ENCODE assay signal across 26 cellular contexts in genomic region chr7:7924303-7924702, GRCh38. TPM values are rescaled to one million over a fixed set of nuclear protein-coding genes. Genes with fewer than 3 reads are reported as not detected.
DNase-seq lines count a peak whose midpoint lies in the region; ATAC-seq and TF ChIP-seq lines count a peak whose summit lies in the region.
"Had no signal": no experiment of that assay in that cellular context is flagged by ENCODE, and none has a peak within 500 bp of the region (broad histone marks: within the 10 kb centered on the region; RNA-seq: fewer than 3 reads in every experiment).

No MANE protein-coding gene starts in this region.

- peak; percentile 66 for ATAC-seq in activated CD8-positive, alpha-beta memory T cell treated with anti-CD3 and anti-CD28 coated beads, Interleukin-2, amount 10 ng/mL, durations not matched to agents 7 days and 5 days
- ATAC-seq in T-helper 17 cell (peak; percentile 43), HG03354 (IDR thresholded peaks at IDR 0.05; ENCODE audit: poor library complexity, severe bottlenecking, unreplicated experiment) (no peak)
- ATAC-seq in naive thymus-derived CD4-positive, alpha-beta T cell: no peak
- ATAC-seq: left lobe of liver had no signal

- H3K36me3 ChIP-seq in thymus (ENCODE audit: control insufficient read depth, insufficient read depth): no peaks in the 10 kb centered on the region
- H3K36me3 ChIP-seq in naive thymus-derived CD4-positive, alpha-beta T cell (ENCODE audit: control insufficient read depth in 2 of 3, insufficient read depth in 3 of 3, low read length in 3 of 3): no peaks in the 10 kb centered on the region
- H3K36me3 ChIP-seq: BE2C, SJSA1, transverse colon had no signal

- POLR2A ChIA-PET in naive thymus-derived CD4-positive, alpha-beta T cell (lab: Charles Lee): no interaction called here

- DNase-seq in activated CD8-positive, alpha-beta memory T cell treated with anti-CD3 and anti-CD28 coated beads, Interleukin-2, amount 10 ng/mL, durations not matched to agents 7 days and 5 days: no peak
- DNase-seq in activated CD8-positive, alpha-beta memory T cell treated with anti-CD3 and anti-CD28 coated beads, Interleukin-2, amount 50 U/mL, for 48 hours: no peak
- no peak for DNase-seq in T-helper 17 cell
- no peak for DNase-seq in mesothelial cell of epicardium (ENCODE audit: low spot score in 2 of 2, unreplicated experiment in 2 of 2)
- DNase-seq in naive thymus-derived CD4-positive, alpha-beta T cell: no peak
- DNase-seq: activated CD4-positive, alpha-beta T cell treated with anti-CD3 and anti-CD28 coated beads for 1 hour; activated CD8-positive, alpha-beta memory T cell treated with anti-CD3 and anti-CD28 coated beads for 24 hours; activated gamma-delta T cell treated with Interleukin-2 at 50 U/mL for 16 hours; activated T-cell treated with anti-CD3 and anti-CD28 coated beads, Interleukin-2, amount 50 U/mL, for 24 hours; BE2C; cerebellar nuclear complex; COR-L47; GF-D8; mesenchymal stem cell; MV-4-11; NCI-H146; NCI-H2227 treated with DMSO at 0.1 percent for 48 hours; occipital lobe; RPMI8226; transverse colon had no signal

- intact Hi-C loops in naive thymus-derived CD4-positive, alpha-beta T cell (cut with micrococcal nuclease): loop anchor here (5.0 kb wide), 3 partner anchors 43 to 268 kb away; partner anchors contain the start of gene GLCCI1 (in 1 of the 2)

- H3K27ac ChIP-seq in thymus (ENCODE audit: low read depth): peak overlapping the region; percentile 36
- H3K27ac ChIP-seq in naive thymus-derived CD4-positive, alpha-beta T cell (ENCODE audit: low read depth, low read length): no peak overlapping the region
- H3K27ac ChIP-seq: KMS-11, SJSA1 had no signal

- no peak overlapping the region for H3K4me3 Mint-ChIP-seq in activated CD8-positive, alpha-beta memory T cell treated with anti-CD3 and anti-CD28 coated beads, Interleukin-2, amount 10 ng/mL, durations not matched to agents 7 days and 5 days
- peak overlapping the region in 2 of 4 donors; percentile 29 to 37 for H3K4me3 Mint-ChIP-seq in IgD-negative memory B cell
- peak overlapping the region; percentile 73 for H3K4me3 Mint-ChIP-seq in T-helper 17 cell
- no peak overlapping the region for H3K4me3 Mint-ChIP-seq in mesothelial cell of epicardium
- peak overlapping the region in 1 of 10 donors; percentile 71 for H3K4me3 Mint-ChIP-seq in naive thymus-derived CD4-positive, alpha-beta T cell
- H3K4me3 Mint-ChIP-seq: activated T-cell treated with anti-CD3 and anti-CD28 coated beads, Interleukin-2, amount 50 U/mL, for 24 hours had no signal

- H3K4me1 ChIP-seq in thymus (ENCODE audit: control insufficient read depth, insufficient read depth, low read length): peaks cover 8% of the 10 kb centered on the region
- peaks cover 0 to 8% of the 10 kb centered on the region in 2 donors for H3K4me1 ChIP-seq in naive thymus-derived CD4-positive, alpha-beta T cell (ENCODE audit: control insufficient read depth in 2 of 2, insufficient read depth in 2 of 2, low read length in 2 of 2)
- H3K4me1 ChIP-seq: BE2C, SJSA1 had no signal

- no peak overlapping the region for H3K4me3 ChIP-seq in thymus (ENCODE audit: low read length)
- no peak overlapping the region for H3K4me3 ChIP-seq in naive thymus-derived CD4-positive, alpha-beta T cell (ENCODE audit: low read length)
- H3K4me3 ChIP-seq: SJSA1, transverse colon had no signal

- no peaks in the 10 kb centered on the region for H3K36me3 Mint-ChIP-seq in activated CD8-positive, alpha-beta memory T cell treated with anti-CD3 and anti-CD28 coated beads, Interleukin-2, amount 10 ng/mL, durations not matched to agents 7 days and 5 days
- peaks cover 3% of the 10 kb centered on the region for H3K36me3 Mint-ChIP-seq in IgD-negative memory B cell
- peaks cover 5% of the 10 kb centered on the region for H3K36me3 Mint-ChIP-seq in T-helper 17 cell (ENCODE audit: low read depth)
- no peaks in the 10 kb centered on the region for H3K36me3 Mint-ChIP-seq in mesothelial cell of epicardium
- peaks cover 0 to 9% (median 5%) of the 10 kb centered on the region in 5 donors for H3K36me3 Mint-ChIP-seq in naive thymus-derived CD4-positive, alpha-beta T cell

- no peak for TF ChIP-seq CTCF in mesothelial cell of epicardium (IDR thresholded peaks at IDR 0.05; ENCODE audit: unreplicated experiment)

- CTCF ChIA-PET in activated CD8-positive, alpha-beta memory T cell treated with anti-CD3 and anti-CD28 coated beads, Interleukin-2, amount 10 ng/mL, durations not matched to agents 7 days and 5 days (lab: Charles Lee): no interaction called here
- CTCF ChIA-PET in naive thymus-derived CD4-positive, alpha-beta T cell (lab: Charles Lee): no interaction called here

- H3K27me3 ChIP-seq in thymus (ENCODE audit: control insufficient read depth, insufficient read depth): no peaks in the 10 kb centered on the region
- no peaks in the 10 kb centered on the region for H3K27me3 ChIP-seq in naive thymus-derived CD4-positive, alpha-beta T cell (ENCODE audit: control insufficient read depth in 2 of 2, insufficient read depth in 2 of 2, low read length in 2 of 2)
- H3K27me3 ChIP-seq: BE2C, SJSA1, transverse colon had no signal

- no peaks in the 10 kb centered on the region for H3K9me3 Mint-ChIP-seq in activated CD8-positive, alpha-beta memory T cell treated with anti-CD3 and anti-CD28 coated beads, Interleukin-2, amount 10 ng/mL, durations not matched to agents 7 days and 5 days (ENCODE audit: low read depth)
- H3K9me3 Mint-ChIP-seq in IgD-negative memory B cell (no peaks in the 10 kb centered on the region), mesothelial cell of epicardium (no peaks in the 10 kb centered on the region)
- H3K9me3 Mint-ChIP-seq in naive thymus-derived CD4-positive, alpha-beta T cell: no peaks in the 10 kb centered on the region
- H3K9me3 Mint-ChIP-seq: activated T-cell treated with anti-CD3 and anti-CD28 coated beads, Interleukin-2, amount 50 U/mL, for 24 hours had no signal

- H3K4me1 Mint-ChIP-seq in activated CD8-positive, alpha-beta memory T cell treated with anti-CD3 and anti-CD28 coated beads, Interleukin-2, amount 10 ng/mL, durations not matched to agents 7 days and 5 days: peaks cover 39% of the 10 kb centered on the region
- H3K4me1 Mint-ChIP-seq in IgD-negative memory B cell: peaks cover 28 to 37% (median 35%) of the 10 kb centered on the region in 3 donors
- H3K4me1 Mint-ChIP-seq in T-helper 17 cell: peaks cover 30% of the 10 kb centered on the region
- H3K4me1 Mint-ChIP-seq in mesothelial cell of epicardium: no peaks in the 10 kb centered on the region
- H3K4me1 Mint-ChIP-seq in naive thymus-derived CD4-positive, alpha-beta T cell: peaks cover 14 to 33% (median 18%) of the 10 kb centered on the region in 7 donors

- H3K27ac Mint-ChIP-seq in activated CD8-positive, alpha-beta memory T cell treated with anti-CD3 and anti-CD28 coated beads, Interleukin-2, amount 10 ng/mL, durations not matched to agents 7 days and 5 days: peak overlapping the region; percentile 68
- H3K27ac Mint-ChIP-seq in IgD-negative memory B cell (peak overlapping the region in 2 of 3 donors; percentile 8 to 21), T-helper 17 cell (peak overlapping the region; percentile 32), mesothelial cell of epicardium (no peak overlapping the region)
- H3K27ac Mint-ChIP-seq in naive thymus-derived CD4-positive, alpha-beta T cell: peak overlapping the region in 2 of 9 donors; percentile 43 to 48
- H3K27ac Mint-ChIP-seq: activated T-cell treated with anti-CD3 and anti-CD28 coated beads, Interleukin-2, amount 50 U/mL, for 24 hours had no signal

- no peaks in the 10 kb centered on the region for H3K9me3 ChIP-seq in T-helper 17 cell (ENCODE audit: control insufficient read depth, low read length, poor library complexity, severe bottlenecking)
- no peaks in the 10 kb centered on the region for H3K9me3 ChIP-seq in thymus (ENCODE audit: control insufficient read depth)
- no peaks in the 10 kb centered on the region for H3K9me3 ChIP-seq in naive thymus-derived CD4-positive, alpha-beta T cell (ENCODE audit: control insufficient read depth in 2 of 3, low read length in 3 of 3)
- H3K9me3 ChIP-seq: BE2C, SJSA1, transverse colon had no signal

- H3K27me3 Mint-ChIP-seq in activated CD8-positive, alpha-beta memory T cell treated with anti-CD3 and anti-CD28 coated beads, Interleukin-2, amount 10 ng/mL, durations not matched to agents 7 days and 5 days: no peaks in the 10 kb centered on the region
- H3K27me3 Mint-ChIP-seq in IgD-negative memory B cell: no peaks in the 10 kb centered on the region
- H3K27me3 Mint-ChIP-seq in T-helper 17 cell: no peaks in the 10 kb centered on the region
- no peaks in the 10 kb centered on the region for H3K27me3 Mint-ChIP-seq in mesothelial cell of epicardium (ENCODE audit: low read depth)
- H3K27me3 Mint-ChIP-seq in naive thymus-derived CD4-positive, alpha-beta T cell: no peaks in the 10 kb centered on the region
- H3K27me3 Mint-ChIP-seq: activated T-cell treated with anti-CD3 and anti-CD28 coated beads, Interleukin-2, amount 50 U/mL, for 24 hours had no signal

RNA-seq across cellular contexts. Expression of gene GLCCI1, which starts 44.3 kb away (rescaled TPM):
- 10 to 100 TPM; 37.7 to 43.6 TPM for total RNA-seq in activated CD8-positive, alpha-beta memory T cell treated with anti-CD3 and anti-CD28 coated beads, Interleukin-2, amount 10 ng/mL, durations not matched to agents 7 days and 5 days
- polyA plus RNA-seq in IgD-negative memory B cell (4.9 TPM), thymus (29.0 TPM)
- total RNA-seq in T-helper 17 cell (10 to 100 TPM; 43.5 to 44.5 TPM), mesothelial cell of epicardium (30.2 to 30.7 TPM (median 30.4 TPM) in 3 replicates)
- 10 to 100 TPM; 24.9 to 43.1 (median 35.4) TPM for total RNA-seq in naive thymus-derived CD4-positive, alpha-beta T cell
- polyA plus RNA-seq in naive thymus-derived CD4-positive, alpha-beta T cell: 10 to 100 TPM in 1 of 2 donors, 1 to 10 TPM in 1; 6.9 to 12.7 TPM

Comparison
In these comparisons a context has a peak if more than half of its experiments do, and no peak if none do; other contexts are left out.
1. ATAC-seq: peak in activated CD8-positive, alpha-beta memory T cell treated with anti-CD3 and anti-CD28 coated beads, Interleukin-2, amount 10 ng/mL, durations not matched to agents 7 days and 5 days (single experiment) and T-helper 17 cell (single experiment); none in naive thymus-derived CD4-positive, alpha-beta T cell (single experiment) and HG03354 (single experiment).